25 cellular contexts compared by ENCODE assay signal in genomic region chr9:9996259-9996658, GRCh38.
DNase-seq lines count a peak whose midpoint lies in the region; FAIRE-seq and TF ChIP-seq lines count a peak whose summit lies in the region.
"Had no signal": no experiment of that assay in that cellular context is flagged by ENCODE, and none has a peak within 500 bp of the region (broad histone marks: within the 10 kb centered on the region; RNA-seq: fewer than 3 reads in every experiment).

No MANE protein-coding gene starts in this region.

- H3K9ac ChIP-seq in Loucy (ENCODE audit: low read depth, low read length, poor library complexity, severe bottlenecking) (no peak overlapping the region), endothelial cell of umbilical vein (replicated peaks; ENCODE audit: extremely low read depth, insufficient read depth, low read length) (no peak overlapping the region)

- H3K27ac ChIP-seq in endothelial cell of umbilical vein (ENCODE audit: insufficient read depth, low read depth, low read length) = no peak overlapping the region
- H3K27ac ChIP-seq: C4-2B, SJCRH30 had no signal

- dilution Hi-C loops in endothelial cell of umbilical vein (cut with MboI; ENCODE audit: extremely low pct_ligation_motif_present, low sequenced_read_pairs) = no loop called here

- peak; percentile 94 for DNase-seq in OCI-M1 (lab: John Stamatoyannopoulos, UW)
- DNase-seq in endothelial cell of umbilical vein (ENCODE audit: low read depth, low spot score) = peak; percentile 40
- DNase-seq in hypothalamus (lab: John Stamatoyannopoulos, UW) = no peak
- DNase-seq in NCI-H1092 (lab: John Stamatoyannopoulos, UW) = no peak
- no peak for DNase-seq in NCI-H226
- DNase-seq in activated T-cell treated with anti-CD3 and anti-CD28 coated beads, Interleukin-2, amount 50 U/mL, for 48 hours = no peak
- DNase-seq: Caco-2; CD8-positive, alpha-beta T cell; DMS79 treated with DMSO at 0.1 percent for 48 hours; GF-D8; Karpas-422; MV-4-11; NCI-H187; NCI-H2081 treated with DMSO at 0.1 percent for 48 hours; NCI-H2171; NCI-H345; NCI-H774; PC-3; SJCRH30; T-cell had no signal

- TF ChIP-seq POLR2A in endothelial cell of umbilical vein (IDR thresholded peaks at IDR 0.05; ENCODE audit: low read depth, low read length) = no peak

- no peaks in the 10 kb centered on the region for H3K9me1 ChIP-seq in endothelial cell of umbilical vein (replicated peaks; ENCODE audit: control insufficient read depth, extremely low read depth, insufficient read depth, low read length)

- CTCF ChIA-PET in endothelial cell of umbilical vein (lab: Charles Lee) = interaction anchor here (0.7 to 4.4 kb wide), 8 partner anchors 9 to 273 kb away, joined by 3 to 36 read pairs (median 12); no protein-coding TSS in a partner anchor

- H3K4me1 ChIP-seq in Loucy (ENCODE audit: insufficient read depth, low read length, poor library complexity, severe bottlenecking) (peaks cover 28% of the 10 kb centered on the region), endothelial cell of umbilical vein (ENCODE audit: control insufficient read depth, extremely low read depth, insufficient read depth, low read length) (peaks cover 25% of the 10 kb centered on the region)
- H3K4me1 ChIP-seq: Caco-2, SJCRH30 had no signal

- H3K4me3 ChIP-seq in Loucy (ENCODE audit: low read length, poor library complexity, severe bottlenecking) (no peak overlapping the region), endothelial cell of umbilical vein (replicated peaks in 1 of 3; ENCODE audit: insufficient read depth in 1 of 3, low read depth in 1 of 3, low read length in 3 of 3) (no peak overlapping the region)
- H3K4me3 ChIP-seq: SJCRH30 had no signal

- POLR2A ChIA-PET in endothelial cell of umbilical vein (lab: Charles Lee) = no interaction called here

- H3K4me2 ChIP-seq in Loucy (ENCODE audit: low read depth, low read length, poor library complexity, severe bottlenecking) = no peak overlapping the region
- no peak overlapping the region for H3K4me2 ChIP-seq in endothelial cell of umbilical vein (ENCODE audit: insufficient read depth, low read length)

- no peaks in the 10 kb centered on the region for H3K9me3 ChIP-seq in Loucy (ENCODE audit: insufficient read depth, low read depth, low read length)
- no peaks in the 10 kb centered on the region for H3K9me3 ChIP-seq in endothelial cell of umbilical vein (replicated peaks; ENCODE audit: control insufficient read depth, insufficient read depth, low read length)
- H3K9me3 ChIP-seq: Caco-2, SJCRH30 had no signal

- no peaks in the 10 kb centered on the region for H3F3A ChIP-seq in Loucy (ENCODE audit: low read depth)

- FAIRE-seq in endothelial cell of umbilical vein (lab: Jason Lieb, UNC) = no peak
- FAIRE-seq: GM12891, H54, HepG2 had no signal

- no peaks in the 10 kb centered on the region for H3K36me3 ChIP-seq in Loucy (ENCODE audit: insufficient read depth, low read length)
- no peaks in the 10 kb centered on the region for H3K36me3 ChIP-seq in endothelial cell of umbilical vein (ENCODE audit: control insufficient read depth in 2 of 2, extremely low read depth in 1 of 2, insufficient read depth in 2 of 2, low read length in 2 of 2)
- H3K36me3 ChIP-seq: SJCRH30 had no signal

- H2AFZ ChIP-seq in Loucy (ENCODE audit: low read length) = peak overlapping the region; percentile 93
- peak overlapping the region; percentile 62 for H2AFZ ChIP-seq in endothelial cell of umbilical vein (ENCODE audit: low read depth, low read length)

- intact Hi-C loops in endothelial cell of umbilical vein (cut with micrococcal nuclease) = no loop called here

- BruUV-seq in endothelial cell of umbilical vein (replicated peaks; lab: Mats Ljungman, UMichigan) = no TSS peak

- TF ChIP-seq CTCF in Loucy (conservative IDR thresholded peaks at IDR 0.05; ENCODE audit: low read length) (no peak), endothelial cell of umbilical vein (IDR thresholded peaks at IDR 0.05; ENCODE audit: extremely low read depth in 1 of 2, insufficient read depth in 1 of 2, low read depth in 1 of 2, low read length in 2 of 2) (no peak)

- H3K9me2 ChIP-seq in Loucy (replicated peaks; ENCODE audit: low read depth, low read length) = no peaks in the 10 kb centered on the region

- H4K20me1 ChIP-seq in Loucy (ENCODE audit: insufficient read depth, low read length, poor library complexity, severe bottlenecking) = no peaks in the 10 kb centered on the region
- no peaks in the 10 kb centered on the region for H4K20me1 ChIP-seq in endothelial cell of umbilical vein (replicated peaks; ENCODE audit: control insufficient read depth, extremely low read depth, insufficient read depth, low read length)

- H3K79me2 ChIP-seq in Loucy (ENCODE audit: insufficient read depth, low read length) (no peaks in the 10 kb centered on the region), endothelial cell of umbilical vein (ENCODE audit: control insufficient read depth, insufficient read depth, low read length) (no peaks in the 10 kb centered on the region)

- H3K27me3 ChIP-seq in Loucy (ENCODE audit: insufficient read depth, low read length, poor library complexity, severe bottlenecking) = no peaks in the 10 kb centered on the region
- H3K27me3 ChIP-seq in endothelial cell of umbilical vein (ENCODE audit: control insufficient read depth in 2 of 2, insufficient read depth in 2 of 2, low read length in 2 of 2) = no peaks in the 10 kb centered on the region
- H3K27me3 ChIP-seq: SJCRH30 had no signal

TF ChIP-seq in endothelial cell of umbilical vein, 7 proteins besides CTCF, POLR2A, EP300 and RAD21:
- no peak for TF ChIP-seq FOS (IDR thresholded peaks at IDR 0.05; ENCODE audit: borderline replicate concordance, insufficient read depth, low read length)
- no peak for TF ChIP-seq EZH2 (IDR thresholded peaks at IDR 0.05; ENCODE audit: borderline replicate concordance, low read depth, low read length, severe bottlenecking)
- TF ChIP-seq MAX (IDR thresholded peaks at IDR 0.05; ENCODE audit: insufficient read depth, insufficient read length) = no peak
- no peak for TF ChIP-seq MYC (IDR thresholded peaks at IDR 0.05; ENCODE audit: low read depth, low read length)
- TF ChIP-seq POLR2AphosphoS5 (IDR thresholded peaks at IDR 0.05; ENCODE audit: insufficient read depth, low read depth, low read length) = no peak
- no peak for TF ChIP-seq GATA2 (IDR thresholded peaks at IDR 0.05; ENCODE audit: insufficient read depth, insufficient read length, low read depth, low read length)
- TF ChIP-seq JUN (IDR thresholded peaks at IDR 0.05; ENCODE audit: borderline replicate concordance, insufficient read depth, insufficient read length, low read depth) = no peak

Comparison
In these comparisons a context has a peak if more than half of its experiments do, and no peak if none do; other contexts are left out.
1. DNase-seq: peak in OCI-M1 (single experiment) and endothelial cell of umbilical vein (single experiment); none in hypothalamus (0 of 51), NCI-H1092 (single experiment), NCI-H226 (single experiment) and activated T-cell treated with anti-CD3 and anti-CD28 coated beads, Interleukin-2, amount 50 U/mL, for 48 hours (0 of 2).